1 cellular context compared by ENCODE assay signal in genomic region chr21:26097475-26097874, GRCh38.
TF ChIP-seq lines count a peak whose summit lies in the region.

No MANE protein-coding gene starts in this region.

TF ChIP-seq in WTC11, 78 proteins besides CTCF, POLR2A, EP300 and RAD21 (continued from another document):
- TF ChIP-seq, protein P1, sequence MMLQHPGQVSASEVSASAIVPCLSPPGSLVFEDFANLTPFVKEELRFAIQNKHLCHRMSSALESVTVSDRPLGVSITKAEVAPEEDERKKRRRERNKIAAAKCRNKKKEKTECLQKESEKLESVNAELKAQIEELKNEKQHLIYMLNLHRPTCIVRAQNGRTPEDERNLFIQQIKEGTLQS (CRISPR knock-in tag; conservative IDR thresholded peaks at IDR 0.05), result no peak
- TF ChIP-seq SMAD3 (CRISPR knock-in tag; IDR thresholded peaks at IDR 0.05; ENCODE audit: borderline replicate concordance) (no peak), FOXJ3 (CRISPR knock-in tag; IDR thresholded peaks at IDR 0.05; ENCODE audit: borderline replicate concordance) (no peak), FOXP1 (CRISPR knock-in tag; IDR thresholded peaks at IDR 0.05; ENCODE audit: borderline replicate concordance) (no peak), SP1 (CRISPR knock-in tag; conservative IDR thresholded peaks at IDR 0.05) (no peak), ATF1 (CRISPR knock-in tag; IDR thresholded peaks at IDR 0.05) (no peak), ZNF121 (CRISPR knock-in tag; IDR thresholded peaks at IDR 0.05) (no peak), ZNF138 (CRISPR knock-in tag; conservative IDR thresholded peaks at IDR 0.05) (no peak)
- TF ChIP-seq, protein P2, sequence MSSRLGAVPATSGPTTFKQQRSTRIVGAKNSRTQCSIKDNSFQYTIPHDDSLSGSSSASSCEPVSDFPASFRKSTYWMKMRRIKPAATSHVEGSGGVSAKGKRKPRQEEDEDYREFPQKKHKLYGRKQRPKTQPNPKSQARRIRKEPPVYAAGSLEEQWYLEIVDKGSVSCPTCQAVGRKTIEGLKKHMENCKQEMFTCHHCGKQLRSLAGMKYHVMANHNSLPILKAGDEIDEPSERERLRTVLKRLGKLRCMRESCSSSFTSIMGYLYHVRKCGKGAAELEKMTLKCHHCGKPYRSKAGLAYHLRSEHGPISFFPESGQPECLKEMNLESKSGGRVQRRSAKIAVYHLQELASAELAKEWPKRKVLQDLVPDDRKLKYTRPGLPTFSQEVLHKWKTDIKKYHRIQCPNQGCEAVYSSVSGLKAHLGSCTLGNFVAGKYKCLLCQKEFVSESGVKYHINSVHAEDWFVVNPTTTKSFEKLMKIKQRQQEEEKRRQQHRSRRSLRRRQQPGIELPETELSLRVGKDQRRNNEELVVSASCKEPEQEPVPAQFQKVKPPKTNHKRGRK (CRISPR knock-in tag; IDR thresholded peaks at IDR 0.05; ENCODE audit: borderline replicate concordance), result no peak
